In the genomic region with DNA sequence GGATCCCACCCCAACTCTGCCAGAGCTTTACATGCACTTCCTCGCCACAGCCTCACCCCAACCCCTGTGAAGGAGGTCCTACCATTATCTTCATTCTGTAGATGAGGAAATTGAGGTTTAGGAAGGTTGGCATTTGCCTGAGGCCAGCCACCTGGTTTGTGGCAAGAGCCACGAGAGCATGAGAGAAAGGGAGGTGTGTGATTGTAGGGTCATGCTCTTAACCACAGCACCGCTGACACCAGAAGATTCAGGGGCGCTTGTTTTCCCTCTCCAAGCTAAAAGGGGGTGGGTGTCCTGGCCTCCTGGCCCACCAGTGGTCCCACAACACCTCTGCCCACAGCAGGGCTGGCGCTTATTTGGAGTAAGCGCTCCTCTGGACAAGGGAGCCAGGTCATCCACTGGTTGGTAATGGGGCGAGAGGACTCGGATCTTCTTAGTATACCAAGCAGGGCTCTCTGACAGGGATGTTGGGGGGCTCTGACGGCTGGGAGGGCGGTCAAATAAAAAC, we compare ENCODE assay signal across 11 cellular contexts. TPM values are rescaled to one million over a fixed set of nuclear protein-coding genes. Genes with fewer than 3 reads are reported as not detected.
DNase-seq lines count a peak whose midpoint lies in the region; TF ChIP-seq lines count a peak whose summit lies in the region.
"Had no signal": no experiment of that assay in that cellular context is flagged by ENCODE, and none has a peak within 500 bp of the region (broad histone marks: within the 10 kb centered on the region; RNA-seq: fewer than 3 reads in every experiment).

No MANE protein-coding gene starts in this region.

- peak overlapping the region; percentile 40 for H3K4me3 Mint-ChIP-seq in activated naive CD8-positive, alpha-beta T cell
- no peak overlapping the region for H3K4me3 Mint-ChIP-seq in activated naive CD8-positive, alpha-beta T cell treated with anti-CD3 and anti-CD28 coated beads for 36 hours

- peaks cover 37% of the 10 kb centered on the region for H3K27me3 Mint-ChIP-seq in activated naive CD8-positive, alpha-beta T cell
- peaks cover 79% of the 10 kb centered on the region for H3K27me3 Mint-ChIP-seq in activated naive CD8-positive, alpha-beta T cell treated with anti-CD3 and anti-CD28 coated beads for 36 hours

- H3K36me3 Mint-ChIP-seq in activated naive CD8-positive, alpha-beta T cell = no peaks in the 10 kb centered on the region
- H3K36me3 Mint-ChIP-seq in activated naive CD8-positive, alpha-beta T cell treated with anti-CD3 and anti-CD28 coated beads for 36 hours = no peaks in the 10 kb centered on the region

- H3K27ac ChIP-seq in iPS-18a (ENCODE audit: low read length) (no peak overlapping the region), vagina (peak overlapping the region; percentile 77)
- H3K27ac ChIP-seq: VCaP had no signal

- TF ChIP-seq POLR2A in vagina (IDR thresholded peaks at IDR 0.05) = no peak

- no peak overlapping the region for H3K9ac ChIP-seq in iPS-18a (ENCODE audit: low read length)

- H3K27ac Mint-ChIP-seq in activated naive CD8-positive, alpha-beta T cell = no peak overlapping the region
- H3K27ac Mint-ChIP-seq in activated naive CD8-positive, alpha-beta T cell treated with anti-CD3 and anti-CD28 coated beads for 36 hours = no peak overlapping the region

- H3K36me3 ChIP-seq in iPS-18a (ENCODE audit: control insufficient read depth, low read depth, low read length) = no peaks in the 10 kb centered on the region
- no peaks in the 10 kb centered on the region for H3K36me3 ChIP-seq in vagina

- TF ChIP-seq CTCF in vagina (IDR thresholded peaks at IDR 0.05) = no peak

- no peaks in the 10 kb centered on the region for H3K9me3 ChIP-seq in iPS-18a (ENCODE audit: control insufficient read depth, low read depth, low read length)
- H3K9me3 ChIP-seq in vagina = no peaks in the 10 kb centered on the region

- H3K4me1 ChIP-seq in iPS-18a (ENCODE audit: control insufficient read depth, low read depth, low read length) (no peaks in the 10 kb centered on the region), vagina (peaks cover 18% of the 10 kb centered on the region)

- H3K27me3 ChIP-seq in iPS-18a (ENCODE audit: control insufficient read depth, insufficient read depth, low read length) (peaks cover 38% of the 10 kb centered on the region), vagina (peaks cover 9% of the 10 kb centered on the region)

- peaks cover 9% of the 10 kb centered on the region for H3K4me1 Mint-ChIP-seq in activated naive CD8-positive, alpha-beta T cell (ENCODE audit: low read depth)
- H3K4me1 Mint-ChIP-seq in activated naive CD8-positive, alpha-beta T cell treated with anti-CD3 and anti-CD28 coated beads for 36 hours = peaks cover 2% of the 10 kb centered on the region

- intact Hi-C loops in vagina (cut with DNase I) = no loop called here

- H3K4me3 ChIP-seq in iPS-18a (ENCODE audit: low read length) (peak overlapping the region; percentile 51), vagina (peak overlapping the region; percentile 41 to 42)

- no peaks in the 10 kb centered on the region for H3K9me3 Mint-ChIP-seq in activated naive CD8-positive, alpha-beta T cell (ENCODE audit: low read depth)
- no peaks in the 10 kb centered on the region for H3K9me3 Mint-ChIP-seq in activated naive CD8-positive, alpha-beta T cell treated with anti-CD3 and anti-CD28 coated beads for 36 hours

- no peak for DNase-seq in activated naive CD8-positive, alpha-beta T cell treated with anti-CD3 and anti-CD28 coated beads for 36 hours
- DNase-seq in RPMI8226 (peak; percentile 73), vagina (ENCODE audit: extremely low spot score in 2 of 2) (peak; percentile 64 to 78), NCI-H187 (lab: John Stamatoyannopoulos, UW) (no peak), superior temporal gyrus (ENCODE audit: extremely low spot score) (no peak)
- no peak for DNase-seq in stimulated activated naive CD4-positive, alpha-beta T cell (lab: John Stamatoyannopoulos, UW)
- DNase-seq: NCI-H1092 had no signal

RNA-seq across cellular contexts. Expression of gene RHCG, which starts 0.7 kb away (rescaled TPM):
- total RNA-seq in activated naive CD8-positive, alpha-beta T cell treated with anti-CD3 and anti-CD28 coated beads for 36 hours = not detected
- total RNA-seq in vagina = 1,938 TPM
- total RNA-seq: osteocyte had no signal

Comparison
In these comparisons a context has a peak if more than half of its experiments do, and no peak if none do; other contexts are left out.
1. DNase-seq: peak in RPMI8226 (single experiment) and vagina (2 of 2); none in activated naive CD8-positive, alpha-beta T cell treated with anti-CD3 and anti-CD28 coated beads for 36 hours (single experiment), NCI-H187 (0 of 2), superior temporal gyrus (single experiment) and stimulated activated naive CD4-positive, alpha-beta T cell (0 of 6).
2. RNA of gene RHCG, which starts 0.7 kb away (total RNA-seq): 1,938 TPM in vagina (single experiment); not detected in activated naive CD8-positive, alpha-beta T cell treated with anti-CD3 and anti-CD28 coated beads for 36 hours; every median in the first group is over 1,000 times any median in the second.